11 cellular contexts compared by ENCODE assay signal in genomic region chr1:19646366-19646765, GRCh38. TPM values are rescaled to one million over a fixed set of nuclear protein-coding genes. Genes with fewer than 3 reads are reported as not detected.
A peak's percentile ranks its signal among the peaks of the same experiment; 100 is the strongest.
DNase-seq lines count a peak whose midpoint lies in the region; ATAC-seq, FAIRE-seq and TF ChIP-seq lines count a peak whose summit lies in the region.
"Had no signal": no experiment of that assay in that cellular context is flagged by ENCODE, and none has a peak within 500 bp of the region (broad histone marks: within the 10 kb centered on the region; RNA-seq: fewer than 3 reads in every experiment).

No MANE protein-coding gene starts in this region.

- H3K27me3 ChIP-seq in keratinocyte (ENCODE audit: control insufficient read depth, extremely low read depth, insufficient read depth, low read length): no peaks in the 10 kb centered on the region
- H3K27me3 ChIP-seq in thoracic aorta (replicated peaks; ENCODE audit: insufficient read depth): no peaks in the 10 kb centered on the region

- H3K36me3 ChIP-seq in keratinocyte (ENCODE audit: control insufficient read depth in 2 of 2, extremely low read depth in 1 of 2, insufficient read depth in 2 of 2, low read length in 2 of 2): peaks cover 0 to 3% of the 10 kb centered on the region in 2 experiments
- H3K36me3 ChIP-seq in thoracic aorta: no peaks in the 10 kb centered on the region
- H3K36me3 ChIP-seq: BLaER1 treated with 17β-estradiol and CSF1 and Interleukin-3, amounts not matched to agents 10 nM and 100 nM had no signal

- no peaks in the 10 kb centered on the region for H3K36me3 Mint-ChIP-seq in activated T-cell treated with anti-CD3 and anti-CD28 coated beads, Interleukin-2, amount 50 U/mL, for 4 hours (ENCODE audit: insufficient read depth)
- peaks cover 2% of the 10 kb centered on the region for H3K36me3 Mint-ChIP-seq in activated naive CD8-positive, alpha-beta T cell treated with anti-CD3 and anti-CD28 coated beads, Interleukin-2, amount 50 U/mL, for 24 hours (ENCODE audit: low read depth)

- peak; percentile 9 for FAIRE-seq in keratinocyte (lab: Jason Lieb, UNC)
- FAIRE-seq: TTC549 had no signal

- H3K4me1 ChIP-seq in keratinocyte (ENCODE audit: control insufficient read depth, extremely low read depth, insufficient read depth, low read length) (peaks cover 58% of the 10 kb centered on the region), thoracic aorta (ENCODE audit: control insufficient read depth in 1 of 2, low read depth in 2 of 2) (peaks cover 22 to 65% of the 10 kb centered on the region in 2 donors)

- peak overlapping the region; percentile 64 for H3K27ac ChIP-seq in keratinocyte (ENCODE audit: control insufficient read depth, insufficient read depth, low read length)
- peak overlapping the region; percentile 81 to 87 for H3K27ac ChIP-seq in thoracic aorta
- H3K27ac ChIP-seq: BLaER1 treated with 17β-estradiol and CSF1 and Interleukin-3, amounts not matched to agents 10 nM and 100 nM had no signal

- H3K4me2 ChIP-seq in keratinocyte (ENCODE audit: control insufficient read depth, extremely low read depth, insufficient read depth, low read depth, low read length): peak overlapping the region; percentile 85

- no peaks in the 10 kb centered on the region for H4K20me1 ChIP-seq in keratinocyte (ENCODE audit: control insufficient read depth, extremely low read depth, insufficient read depth, low read length)

- H3K79me2 ChIP-seq in keratinocyte (ENCODE audit: control insufficient read depth, insufficient read depth, low read length): peaks cover 62% of the 10 kb centered on the region

- H3K9me1 ChIP-seq in keratinocyte (ENCODE audit: control insufficient read depth, extremely low read depth, insufficient read depth, low read length): peaks cover 6% of the 10 kb centered on the region

- H3K9me3 ChIP-seq in keratinocyte (ENCODE audit: control insufficient read depth, low read depth, low read length): no peaks in the 10 kb centered on the region
- no peaks in the 10 kb centered on the region for H3K9me3 ChIP-seq in thoracic aorta
- H3K9me3 ChIP-seq: BLaER1 treated with 17β-estradiol and CSF1 and Interleukin-3, amounts not matched to agents 10 nM and 100 nM had no signal

- H3K4me1 Mint-ChIP-seq in activated T-cell treated with anti-CD3 and anti-CD28 coated beads, Interleukin-2, amount 50 U/mL, for 4 hours (ENCODE audit: low read depth): peaks cover 32% of the 10 kb centered on the region
- peaks cover 43% of the 10 kb centered on the region for H3K4me1 Mint-ChIP-seq in activated naive CD8-positive, alpha-beta T cell treated with anti-CD3 and anti-CD28 coated beads, Interleukin-2, amount 50 U/mL, for 24 hours

- TF ChIP-seq CTCF in keratinocyte (optimal IDR thresholded peaks at IDR 0.05 in 1 of 3, IDR thresholded peaks at IDR 0.05 in 1 of 3, conservative IDR thresholded peaks at IDR 0.05 in 1 of 3; ENCODE audit: extremely low read depth in 1 of 3, insufficient read depth in 2 of 3, low read length in 3 of 3) (no peak), thoracic aorta (IDR thresholded peaks at IDR 0.05) (no peak)

- H3K9ac ChIP-seq in keratinocyte (ENCODE audit: control insufficient read depth, extremely low read depth, insufficient read depth, low read length): peak overlapping the region; percentile 78
- H3K9ac ChIP-seq: BLaER1 treated with 17β-estradiol and CSF1 and Interleukin-3, amounts not matched to agents 10 nM and 100 nM had no signal

- H3K27ac Mint-ChIP-seq in activated naive CD8-positive, alpha-beta T cell treated with anti-CD3 and anti-CD28 coated beads, Interleukin-2, amount 50 U/mL, for 24 hours: no peak overlapping the region

- H3K4me3 ChIP-seq in keratinocyte (ENCODE audit: control insufficient read depth in 2 of 3, extremely low read depth in 1 of 3, insufficient read depth in 2 of 3, low read depth in 1 of 3, low read length in 3 of 3) (peak overlapping the region; percentile 46 to 79 (median 71)), thoracic aorta (peak overlapping the region; percentile 72)
- H3K4me3 ChIP-seq: BLaER1 treated with 17β-estradiol and CSF1 and Interleukin-3, amounts not matched to agents 10 nM and 100 nM had no signal

- dilution Hi-C loops in keratinocyte (cut with MboI; ENCODE audit: extremely low pct_ligation_motif_present, low sequenced_read_pairs): loop anchor here (25.0 kb wide), 1 partner anchor 209 kb away; no protein-coding TSS in a partner anchor

- peaks cover 12% of the 10 kb centered on the region for H3K27me3 Mint-ChIP-seq in activated T-cell treated with anti-CD3 and anti-CD28 coated beads, Interleukin-2, amount 50 U/mL, for 4 hours (ENCODE audit: low read depth)
- peaks cover 22% of the 10 kb centered on the region for H3K27me3 Mint-ChIP-seq in activated naive CD8-positive, alpha-beta T cell treated with anti-CD3 and anti-CD28 coated beads, Interleukin-2, amount 50 U/mL, for 24 hours

- H2AFZ ChIP-seq in keratinocyte (ENCODE audit: control insufficient read depth, low read length): no peak overlapping the region

- no peak for DNase-seq in activated T-cell treated with anti-CD3 and anti-CD28 coated beads, Interleukin-2, amount 50 U/mL, for 4 hours
- DNase-seq in activated T-cell treated with anti-CD3 and anti-CD28 coated beads, Interleukin-2, amount 50 U/mL, for 1 hour: no peak
- DNase-seq in activated naive CD8-positive, alpha-beta T cell treated with anti-CD3 and anti-CD28 coated beads, Interleukin-2, amount 50 U/mL, for 24 hours: no peak
- DNase-seq in keratinocyte (ENCODE audit: low read depth, low spot score) (no peak), thoracic aorta (ENCODE audit: low spot score) (no peak), NCI-H748 treated with DMSO at 0.1 percent for 48 hours (lab: John Stamatoyannopoulos, UW) (no peak), NCI-H146 (lab: John Stamatoyannopoulos, UW) (no peak)
- DNase-seq: NCI-H187 treated with DMSO at 0.1 percent for 48 hours had no signal

- peak overlapping the region; percentile 57 for H3K4me3 Mint-ChIP-seq in activated T-cell treated with anti-CD3 and anti-CD28 coated beads, Interleukin-2, amount 50 U/mL, for 4 hours
- H3K4me3 Mint-ChIP-seq in activated naive CD8-positive, alpha-beta T cell treated with anti-CD3 and anti-CD28 coated beads, Interleukin-2, amount 50 U/mL, for 24 hours: peak overlapping the region; percentile 14

- H3K9me3 Mint-ChIP-seq in activated T-cell treated with anti-CD3 and anti-CD28 coated beads, Interleukin-2, amount 50 U/mL, for 4 hours: no peaks in the 10 kb centered on the region
- no peaks in the 10 kb centered on the region for H3K9me3 Mint-ChIP-seq in activated naive CD8-positive, alpha-beta T cell treated with anti-CD3 and anti-CD28 coated beads, Interleukin-2, amount 50 U/mL, for 24 hours

- ATAC-seq in activated T-cell treated with anti-CD3 and anti-CD28 coated beads, Interleukin-2, amount 50 U/mL, for 4 hours: no peak
- ATAC-seq in activated naive CD8-positive, alpha-beta T cell treated with anti-CD3 and anti-CD28 coated beads, Interleukin-2, amount 50 U/mL, for 24 hours: no peak
- ATAC-seq in thoracic aorta (ENCODE audit: insufficient number of reproducible peaks, low FRiP score, low read depth) (no peak), HG03108 (IDR thresholded peaks at IDR 0.05; ENCODE audit: unreplicated experiment) (no peak)

RNA-seq across cellular contexts. Expression of gene NBL1, which starts 2.3 kb away (rescaled TPM):
- total RNA-seq in activated T-cell treated with anti-CD3 and anti-CD28 coated beads, Interleukin-2, amount 50 U/mL, for 4 hours: 10 to 100 TPM; 20.7 to 27.6 (median 20.7) TPM
- 44.6 to 114 TPM (median 74.5 TPM) in 3 replicates for polyA plus RNA-seq in keratinocyte
- polyA plus RNA-seq in keratinocyte (2011; ENCODE audit: low read depth): 12.2 TPM
- polyA plus RNA-seq in keratinocyte (2011; cell fraction: cytosol; rRNA removed): 49.2 and 113 TPM in 2 replicates
- 38.6 and 46.1 TPM in 2 replicates for polyA plus RNA-seq in keratinocyte (2011; cell fraction: nucleus; rRNA removed)
- polyA plus RNA-seq in keratinocyte (2012; ENCODE audit: low replicate concordance): 65.3 and 97.4 TPM in 2 replicates
- polyA minus RNA-seq in keratinocyte: 120 to 212 TPM (median 132 TPM) in 3 replicates
- polyA minus RNA-seq in keratinocyte (2011; cell fraction: cytosol; rRNA and poly(A)+ RNA removed): 77.5 TPM
- 20.6 and 27.1 TPM in 2 replicates for polyA minus RNA-seq in keratinocyte (2011; cell fraction: nucleus; rRNA and poly(A)+ RNA removed)
- 10 to 100 TPM; 77.0 to 82.0 TPM for total RNA-seq in thoracic aorta

RNA-seq across cellular contexts. Expression of gene HTR6, which starts 18.3 kb away (rescaled TPM):
- total RNA-seq in activated T-cell treated with anti-CD3 and anti-CD28 coated beads, Interleukin-2, amount 50 U/mL, for 4 hours: under 1 TPM; 0.11 to 0.43 (median 0.11) TPM
- polyA plus RNA-seq in keratinocyte: not detected in 3 replicates
- polyA plus RNA-seq in keratinocyte (2011; ENCODE audit: low read depth): not detected
- not detected in 2 replicates for polyA plus RNA-seq in keratinocyte (2011; cell fraction: cytosol; rRNA removed)
- not detected in 2 replicates for polyA plus RNA-seq in keratinocyte (2011; cell fraction: nucleus; rRNA removed)
- not detected in 2 replicates for polyA plus RNA-seq in keratinocyte (2012; ENCODE audit: low replicate concordance)
- polyA minus RNA-seq in keratinocyte: not detected in 3 replicates
- polyA minus RNA-seq in keratinocyte (2011; cell fraction: cytosol; rRNA and poly(A)+ RNA removed): not detected
- not detected in 2 replicates for polyA minus RNA-seq in keratinocyte (2011; cell fraction: nucleus; rRNA and poly(A)+ RNA removed)
- under 1 TPM in 1 of 2 donors, not detected in 1; 0.41 TPM for total RNA-seq in thoracic aorta
